Comparison of ENCODE assay signal across 12 cellular contexts in the genomic region with DNA sequence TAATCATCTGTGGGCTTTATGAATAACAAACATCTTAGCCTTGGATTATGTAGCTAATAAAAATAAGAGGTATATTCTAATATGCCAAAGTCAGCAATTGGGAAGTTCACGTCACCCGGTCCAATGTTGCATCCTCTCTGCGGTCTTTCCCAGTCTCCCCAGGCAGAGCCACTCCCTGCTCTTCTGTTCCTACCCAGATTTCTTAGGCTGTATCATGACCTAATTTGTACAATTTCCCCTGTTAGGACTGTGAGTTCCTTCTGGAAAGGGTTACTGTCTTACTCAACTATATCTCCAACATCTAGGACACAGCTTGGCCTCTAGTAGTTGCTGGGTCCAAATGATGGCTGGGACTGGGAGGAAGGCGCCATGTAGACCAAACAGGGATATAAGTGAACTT. TPM values are rescaled to one million over a fixed set of nuclear protein-coding genes. Genes with fewer than 3 reads are reported as not detected.
DNase-seq lines count a peak whose midpoint lies in the region; ATAC-seq and TF ChIP-seq lines count a peak whose summit lies in the region.
"Had no signal": no experiment of that assay in that cellular context is flagged by ENCODE, and none has a peak within 500 bp of the region (broad histone marks: within the 10 kb centered on the region; RNA-seq: fewer than 3 reads in every experiment).

No MANE protein-coding gene starts in this region.

- peak overlapping the region; percentile 63; the same call in 1 of the 2 replicates for H4K91ac ChIP-seq in IMR-90 (ENCODE audit: insufficient read depth, low read depth, low read length)

- TF ChIP-seq POLR2A in IMR-90 (IDR thresholded peaks at IDR 0.05; ENCODE audit: low read depth, low read length), result no peak

- no peaks in the 10 kb centered on the region for H3K36me3 ChIP-seq in IMR-90 (ENCODE audit: control insufficient read depth, insufficient read depth, low read length)
- H3K36me3 ChIP-seq: BE2C had no signal

- H3K4me3 ChIP-seq in IMR-90 (ENCODE audit: insufficient read depth, low read depth, low read length), result no peak overlapping the region
- H3K4me3 ChIP-seq: A549, GM23248 had no signal

- H3K36me3 Mint-ChIP-seq in Calu3 (ENCODE audit: insufficient read depth, unreplicated experiment), result no peaks in the 10 kb centered on the region

- H3K9me3 Mint-ChIP-seq in Calu3 (ENCODE audit: low read depth, unreplicated experiment), result no peaks in the 10 kb centered on the region
- H3K9me3 Mint-ChIP-seq: CD8-positive, alpha-beta T cell had no signal

- no peak overlapping the region for H3K27ac ChIP-seq in IMR-90 (ENCODE audit: insufficient read depth, low read length)
- H3K27ac ChIP-seq: A549, C4-2B, GM23248 had no signal

- in situ Hi-C loops in IMR-90 (cut with MboI; ENCODE audit: low sequenced_read_pairs), result no loop called here

- H3K4ac ChIP-seq in IMR-90 (ENCODE audit: low read depth, low read length), result peak overlapping the region; percentile 41

- H4K20me1 ChIP-seq in IMR-90 (ENCODE audit: insufficient read depth, low read length), result no peaks in the 10 kb centered on the region

- H2BK20ac ChIP-seq in IMR-90 (ENCODE audit: low read depth, low read length), result peak overlapping the region; percentile 21

- DNase-seq in Calu3 (no peak), IMR-90 (no peak), left ventricle myocardium superior (no peak), ureter (ENCODE audit: low spot score) (peak; percentile 9), H4 (ENCODE audit: low spot score) (no peak), DMS153 treated with DMSO at 0.1 percent for 48 hours (lab: John Stamatoyannopoulos, UW; ENCODE audit: unreplicated experiment) (no peak)
- DNase-seq: BE2C; CD8-positive, alpha-beta T cell; COR-L47; GM23248 had no signal

- CTCF ChIA-PET in Calu3 (lab: Charles Lee), result no interaction called here
- CTCF ChIA-PET in IMR-90 (lab: Yijun Ruan, JAX), result no interaction called here

- TSS peak; percentile 28 for BruUV-seq in Calu3 (replicated peaks; lab: Mats Ljungman, UMichigan)
- no TSS peak for BruUV-seq in IMR-90 (replicated peaks; lab: Mats Ljungman, UMichigan)

- H4K5ac ChIP-seq in IMR-90 (ENCODE audit: low read depth, low read length), result peak overlapping the region; percentile 43

- peak overlapping the region; percentile 31; the same call in 1 of the 3 replicates for H2BK15ac ChIP-seq in IMR-90 (ENCODE audit: low read depth, low read length)

- no peaks in the 10 kb centered on the region for H3K27me3 Mint-ChIP-seq in Calu3 (ENCODE audit: unreplicated experiment)

- ATAC-seq in IMR-90 (ENCODE audit: low read depth) (no peak), left ventricle myocardium superior (peak; percentile 78)
- ATAC-seq: A549; CD8-positive, alpha-beta T cell had no signal

- no peak overlapping the region for H3K14ac ChIP-seq in IMR-90 (replicated peaks; ENCODE audit: low read depth, low read length)

- H3K56ac ChIP-seq in IMR-90 (ENCODE audit: extremely low read depth, insufficient read depth, low read length), result no peak overlapping the region

- H3K27me3 ChIP-seq in IMR-90 (ENCODE audit: control insufficient read depth, insufficient read depth, low read length), result no peaks in the 10 kb centered on the region
- H3K27me3 ChIP-seq: BE2C had no signal

- H3K9me3 ChIP-seq in IMR-90 (ENCODE audit: control insufficient read depth, insufficient read depth, low read length), result no peaks in the 10 kb centered on the region
- H3K9me3 ChIP-seq: A549, BE2C had no signal

- no peak overlapping the region for H2AK9ac ChIP-seq in IMR-90 (replicated peaks; ENCODE audit: low read depth, low read length, poor library complexity)

- peaks cover 9% of the 10 kb centered on the region for H3K4me1 ChIP-seq in IMR-90 (ENCODE audit: control insufficient read depth, insufficient read depth, low read length)
- H3K4me1 ChIP-seq: A549, BE2C had no signal

- no peak for TF ChIP-seq RAD21 in IMR-90 (IDR thresholded peaks at IDR 0.05; ENCODE audit: low read length)

- no peak overlapping the region for H2AK5ac ChIP-seq in IMR-90 (ENCODE audit: low read depth, low read length)

- H2BK120ac ChIP-seq in IMR-90 (ENCODE audit: low read depth, low read length), result peak overlapping the region; percentile 65

- H3K4me2 ChIP-seq in IMR-90 (ENCODE audit: low read depth, low read length), result no peak overlapping the region
- H3K4me2 ChIP-seq: A549 had no signal

- peak overlapping the region in 1 of 2 experiments; percentile 50; a peak in 2 of 4 replicates for H4K8ac ChIP-seq in IMR-90 (ENCODE audit: low read depth in 2 of 2, low read length in 2 of 2)

- dilution Hi-C loops in IMR-90 (cut with HindIII; ENCODE audit: low sequenced_read_pairs, unreplicated experiment), result no loop called here

- peak overlapping the region; percentile 62 for H3K18ac ChIP-seq in IMR-90 (ENCODE audit: low read depth, low read length)

- TF ChIP-seq CTCF in Calu3 (IDR thresholded peaks at IDR 0.05; ENCODE audit: unreplicated experiment) (no peak), IMR-90 (conservative IDR thresholded peaks at IDR 0.05; ENCODE audit: low read depth, low read length) (no peak)

- no peaks in the 10 kb centered on the region; the same call in 1 of the 2 replicates for H3K9me1 ChIP-seq in IMR-90 (ENCODE audit: insufficient read depth, low read length)

- intact Hi-C loops in Calu3 (cut with micrococcal nuclease; ENCODE audit: unreplicated experiment), result no loop called here
- intact Hi-C loops in IMR-90 (cut with micrococcal nuclease), result no loop called here
- intact Hi-C loops in left ventricle myocardium superior (cut with micrococcal nuclease), result loop anchor here (5.0 kb wide), 1 partner anchor 299 kb away; no protein-coding TSS in a partner anchor

- H3K9ac ChIP-seq in IMR-90 (ENCODE audit: low read depth, low read length), result no peak overlapping the region
- H3K9ac ChIP-seq: GM23248 had no signal

- WGBS in IMR-90 (ENCODE audit: extremely low coverage in 2 of 2, insufficient read length in 1 of 2), 2 experiments, result 100% methylated on average over 2 of the region's 4 CpGs; no CpG with 5 or more reads in 1 of the 2 experiments

- H2AFZ ChIP-seq in IMR-90 (replicated peaks; ENCODE audit: low read length, poor library complexity), result no peak overlapping the region
- H2AFZ ChIP-seq: GM23248 had no signal

- POLR2A ChIA-PET in IMR-90 (lab: Charles Lee; ENCODE audit: unreplicated experiment), result no interaction called here

- no peak overlapping the region for H3K27ac Mint-ChIP-seq in Calu3 (ENCODE audit: unreplicated experiment)

- H3K4me3 Mint-ChIP-seq in Calu3 (ENCODE audit: low read depth, unreplicated experiment), result no peak overlapping the region
- H3K4me3 Mint-ChIP-seq: CD8-positive, alpha-beta T cell had no signal

- H2BK5ac ChIP-seq in IMR-90 (ENCODE audit: low read depth, low read length, poor library complexity, severe bottlenecking), result no peak overlapping the region

- no peak overlapping the region for H3K23ac ChIP-seq in IMR-90 (ENCODE audit: low read depth, low read length)

- H3K4me1 Mint-ChIP-seq in Calu3 (ENCODE audit: low read depth, unreplicated experiment), result no peaks in the 10 kb centered on the region

- H3K79me1 ChIP-seq in IMR-90 (ENCODE audit: low read depth in 1 of 2, low read length in 2 of 2), result no peaks in the 10 kb centered on the region

TF ChIP-seq in IMR-90, 13 proteins besides CTCF, POLR2A, EP300 and RAD21:
- TF ChIP-seq, protein P1, sequence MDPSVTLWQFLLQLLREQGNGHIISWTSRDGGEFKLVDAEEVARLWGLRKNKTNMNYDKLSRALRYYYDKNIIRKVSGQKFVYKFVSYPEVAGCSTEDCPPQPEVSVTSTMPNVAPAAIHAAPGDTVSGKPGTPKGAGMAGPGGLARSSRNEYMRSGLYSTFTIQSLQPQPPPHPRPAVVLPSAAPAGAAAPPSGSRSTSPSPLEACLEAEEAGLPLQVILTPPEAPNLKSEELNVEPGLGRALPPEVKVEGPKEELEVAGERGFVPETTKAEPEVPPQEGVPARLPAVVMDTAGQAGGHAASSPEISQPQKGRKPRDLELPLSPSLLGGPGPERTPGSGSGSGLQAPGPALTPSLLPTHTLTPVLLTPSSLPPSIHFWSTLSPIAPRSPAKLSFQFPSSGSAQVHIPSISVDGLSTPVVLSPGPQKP (IDR thresholded peaks at IDR 0.05; ENCODE audit: borderline replicate concordance, low read depth, low read length), result no peak
- TF ChIP-seq BHLHE40 (IDR thresholded peaks at IDR 0.05; ENCODE audit: low read depth, low read length) (no peak), SMC3 (IDR thresholded peaks at IDR 0.05; ENCODE audit: low read depth, low read length) (no peak)

RNA-seq across cellular contexts. Expression of a gene that starts 29.8 kb away (rescaled TPM):
- total RNA-seq in Calu3 (2022), result 77.2 and 80.4 TPM in 2 replicates
- total RNA-seq in IMR-90 (2012; rRNA removed), result 74.4 and 76.2 TPM in 2 replicates
- 63.9 and 67.4 TPM in 2 replicates for polyA plus RNA-seq in IMR-90 (2012; rRNA removed)
- 33.0 and 75.6 TPM in 2 replicates for polyA plus RNA-seq in IMR-90 (2012; cell fraction: cytosol; rRNA removed)
- 260 and 261 TPM in 2 replicates for polyA plus RNA-seq in IMR-90 (2012; cell fraction: nucleus; rRNA removed; ENCODE audit: low replicate concordance)
- total RNA-seq in left ventricle myocardium superior, result 49.8 TPM
- 42.2 TPM for total RNA-seq in ureter
- total RNA-seq in H4 (2014; rRNA removed; shearing (Covaris generic)), result 19.0 and 23.4 TPM in 2 replicates
